In genomic region chr16:4426021-4426684, GRCh38 we compare ENCODE assay signal across 1 cellular context.
TF ChIP-seq lines count a peak whose summit lies in the region.

No MANE protein-coding gene starts in this region.

TF ChIP-seq in K562, 482 proteins besides CTCF, POLR2A, EP300 and RAD21 (continued from another document and continues in another):
- TF ChIP-seq ZNF592 (IDR thresholded peaks at IDR 0.05) = 0 out of 2 replicates have a peak, but pooled peaks have one; percentile 27
- TF ChIP-seq ZNF24 (IDR thresholded peaks at IDR 0.05) = no peak
- no peak for TF ChIP-seq ETS2 (tag; IDR thresholded peaks at IDR 0.05; ENCODE audit: borderline replicate concordance, poor library complexity, severe bottlenecking)
- no peak for TF ChIP-seq BRD4 (IDR thresholded peaks at IDR 0.05)
- no peak; the same call in 1 of the 2 replicates for TF ChIP-seq EP400 (IDR thresholded peaks at IDR 0.05)
- no peak for TF ChIP-seq SNAPC5 (CRISPR knock-in tag; IDR thresholded peaks at IDR 0.05)
- TF ChIP-seq SETDB1 (IDR thresholded peaks at IDR 0.05; ENCODE audit: low read length) = no peak
- TF ChIP-seq CHD1 (IDR thresholded peaks at IDR 0.05; ENCODE audit: low read length) = peak; percentile 87
- no peak for TF ChIP-seq ARHGAP35 (IDR thresholded peaks at IDR 0.05; ENCODE audit: partially characterized antibody)
- no peak for TF ChIP-seq PTBP1 (IDR thresholded peaks at IDR 0.05; ENCODE audit: low read depth, low read length)
- no peak for TF ChIP-seq FIP1L1 (IDR thresholded peaks at IDR 0.05; ENCODE audit: low read depth, low read length, poor library complexity, severe bottlenecking)
- TF ChIP-seq ILF3 (IDR thresholded peaks at IDR 0.05; ENCODE audit: borderline replicate concordance) = no peak
- no peak for TF ChIP-seq MCM7 (IDR thresholded peaks at IDR 0.05)
- TF ChIP-seq FOXK1 (CRISPR knock-in tag; IDR thresholded peaks at IDR 0.05; ENCODE audit: borderline replicate concordance) = 0 out of 2 replicates have a peak, but pooled peaks have one; percentile 13
- TF ChIP-seq NCOR1 (IDR thresholded peaks at IDR 0.05) = no peak
- 0 out of 2 replicates have a peak, but pooled peaks have one; percentile 24 for TF ChIP-seq HDAC2 (IDR thresholded peaks at IDR 0.05)
- TF ChIP-seq AFF4 (CRISPR knock-in tag; IDR thresholded peaks at IDR 0.05) = 0 out of 2 replicates have a peak, but pooled peaks have one; percentile 4
- TF ChIP-seq SP1 (CRISPR knock-in tag; IDR thresholded peaks at IDR 0.05) = peak; percentile 16
- TF ChIP-seq MNT (conservative IDR thresholded peaks at IDR 0.05) = peak; percentile 35 to 53; a peak in 1 of 4 replicates
- TF ChIP-seq XRCC5 (IDR thresholded peaks at IDR 0.05; ENCODE audit: low read depth, low read length) = no peak
- peak; percentile 3; the same call in 1 of the 2 replicates for TF ChIP-seq ZBTB33 (CRISPR knock-in tag; IDR thresholded peaks at IDR 0.05)
- 0 out of 2 replicates have a peak, but pooled peaks have one; percentile 26 for TF ChIP-seq ETS1 (conservative IDR thresholded peaks at IDR 0.05; ENCODE audit: control insufficient read depth, low read depth, low read length)
- TF ChIP-seq FOXK2 (conservative IDR thresholded peaks at IDR 0.05 in 1 of 2, IDR thresholded peaks at IDR 0.05 in 1 of 2; ENCODE audit: low read depth in 2 of 2) = 0 out of 4 replicates have a peak, but pooled peaks of 1 of the 2 experiments have one; percentile 1
- TF ChIP-seq TEAD1 (CRISPR knock-in tag; IDR thresholded peaks at IDR 0.05) = 0 out of 4 replicates have a peak, but pooled peaks of 1 of the 2 experiments have one; percentile 15
- TF ChIP-seq TCF7 (IDR thresholded peaks at IDR 0.05; ENCODE audit: borderline replicate concordance) = 0 out of 2 replicates have a peak, but pooled peaks have one; percentile 7
- no peak for TF ChIP-seq NCOA4 (IDR thresholded peaks at IDR 0.05; ENCODE audit: partially characterized antibody)
- no peak for TF ChIP-seq RBM22 (IDR thresholded peaks at IDR 0.05; ENCODE audit: low read depth, low read length, poor library complexity, severe bottlenecking)
- peak; percentile 36 to 50; a peak in 1 of 4 replicates for TF ChIP-seq MLLT1 (IDR thresholded peaks at IDR 0.05)
- no peak for TF ChIP-seq ZBTB12 (CRISPR knock-in tag; IDR thresholded peaks at IDR 0.05)
- TF ChIP-seq HMGXB4 (CRISPR knock-in tag; IDR thresholded peaks at IDR 0.05) = peak; percentile 39; the same call in 1 of the 2 replicates
- TF ChIP-seq ZNF717 (CRISPR knock-in tag; IDR thresholded peaks at IDR 0.05) = no peak
- TF ChIP-seq ZBTB11 (CRISPR knock-in tag; IDR thresholded peaks at IDR 0.05) = peak in 1 of 3 experiments; percentile 48; a peak in 1 of 6 replicates
- no peak for TF ChIP-seq ARID1B (IDR thresholded peaks at IDR 0.05)
- TF ChIP-seq DIDO1 (tag; IDR thresholded peaks at IDR 0.05; ENCODE audit: low read depth) = no peak
- no peak for TF ChIP-seq NR1H2 (CRISPR knock-in tag; IDR thresholded peaks at IDR 0.05)
